ENCODE assay signal across 24 cellular contexts in the genomic region with DNA sequence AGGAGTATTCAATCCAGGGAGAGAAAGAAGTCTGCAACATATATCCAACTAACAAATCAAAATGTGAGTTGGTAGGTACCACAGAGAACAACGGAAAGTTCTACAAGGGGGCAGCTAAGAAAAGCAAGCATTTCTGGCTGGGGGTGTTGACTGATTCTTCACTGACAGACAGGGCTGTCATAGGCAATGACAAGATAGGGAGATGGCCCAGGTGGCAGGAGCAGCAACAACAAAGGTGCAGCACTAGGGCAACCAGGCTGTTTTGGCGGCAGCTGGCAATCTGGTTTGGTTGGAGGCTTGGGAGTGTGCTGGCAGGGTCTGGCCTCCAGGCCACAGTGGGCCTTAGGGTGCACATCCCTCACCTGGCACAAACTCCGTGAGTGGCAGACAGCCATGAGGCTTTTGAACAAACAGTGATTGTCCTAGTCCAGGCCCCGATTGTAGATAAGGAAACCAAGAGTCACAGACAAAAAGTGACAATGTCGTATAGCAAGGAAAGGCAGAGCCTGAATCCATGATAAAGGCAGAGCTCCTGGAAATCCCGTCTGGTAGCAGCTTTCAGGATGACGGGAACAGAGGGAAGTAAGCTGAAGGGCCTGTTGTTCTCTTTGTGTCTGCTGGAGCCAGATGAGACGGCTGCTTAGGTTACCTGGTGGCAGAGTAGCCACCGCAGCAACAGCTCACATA. TPM values are rescaled to one million over a fixed set of nuclear protein-coding genes. Genes with fewer than 3 reads are reported as not detected.
DNase-seq lines count a peak whose midpoint lies in the region; ATAC-seq and TF ChIP-seq lines count a peak whose summit lies in the region.
"Had no signal": no experiment of that assay in that cellular context is flagged by ENCODE, and none has a peak within 500 bp of the region (broad histone marks: within the 10 kb centered on the region; RNA-seq: fewer than 3 reads in every experiment).

No MANE protein-coding gene starts in this region.

- no peak overlapping the region for H3K4me3 Mint-ChIP-seq in CD4-positive, CD25-positive, alpha-beta regulatory T cell
- H3K4me3 Mint-ChIP-seq in GM23338 = no peak overlapping the region
- no peak overlapping the region for H3K4me3 Mint-ChIP-seq in effector memory CD8-positive, alpha-beta T cell
- no peak overlapping the region for H3K4me3 Mint-ChIP-seq in naive thymus-derived CD8-positive, alpha-beta T cell
- H3K4me3 Mint-ChIP-seq: activated CD4-positive, alpha-beta T cell treated with anti-CD3 and anti-CD28 coated beads for 36 hours; activated naive CD8-positive, alpha-beta T cell treated with anti-CD3 and anti-CD28 coated beads for 36 hours; stimulated activated naive CD8-positive, alpha-beta T cell treated with anti-CD3 and anti-CD28 coated beads, Interleukin-15, Interleukin-2, amounts not matched to agents 100 ng/mL and 50 ng/mL, for 24 hours; T-cell had no signal

- no peak overlapping the region for H3K4me2 ChIP-seq in GM23338
- H3K4me2 ChIP-seq: smooth muscle cell had no signal

- H3K27me3 ChIP-seq in CD4-positive, CD25-positive, alpha-beta regulatory T cell (ENCODE audit: control insufficient read depth, insufficient read depth, low read length) = no peaks in the 10 kb centered on the region
- no peaks in the 10 kb centered on the region for H3K27me3 ChIP-seq in GM23338 (ENCODE audit: insufficient read depth)
- H3K27me3 ChIP-seq: esophagus squamous epithelium, gastrocnemius medialis, tibial nerve had no signal

- POLR2A ChIA-PET in naive thymus-derived CD8-positive, alpha-beta T cell (lab: Charles Lee) = interaction anchor here (0.7 kb wide), 1 partner anchor 1387 kb away, joined by 3 read pairs; no protein-coding TSS in a partner anchor
- POLR2A ChIA-PET in RWPE1 (lab: Yijun Ruan, JAX; ENCODE audit: low non-redundant PET) = no interaction called here

- no peaks in the 10 kb centered on the region for H3K79me2 ChIP-seq in GM23338 (replicated peaks; ENCODE audit: insufficient read depth)

- no peaks in the 10 kb centered on the region for H3K27me3 Mint-ChIP-seq in CD4-positive, CD25-positive, alpha-beta regulatory T cell
- H3K27me3 Mint-ChIP-seq in GM23338 (ENCODE audit: insufficient read depth, low read depth, poor library complexity) = peaks cover 18% of the 10 kb centered on the region
- H3K27me3 Mint-ChIP-seq in effector memory CD8-positive, alpha-beta T cell = no peaks in the 10 kb centered on the region
- no peaks in the 10 kb centered on the region for H3K27me3 Mint-ChIP-seq in naive thymus-derived CD8-positive, alpha-beta T cell
- H3K27me3 Mint-ChIP-seq: activated CD4-positive, alpha-beta T cell treated with anti-CD3 and anti-CD28 coated beads for 36 hours; activated naive CD8-positive, alpha-beta T cell treated with anti-CD3 and anti-CD28 coated beads for 36 hours; stimulated activated naive CD8-positive, alpha-beta T cell treated with anti-CD3 and anti-CD28 coated beads, Interleukin-15, Interleukin-2, amounts not matched to agents 100 ng/mL and 50 ng/mL, for 24 hours; T-cell had no signal

- H3K9me3 ChIP-seq in CD4-positive, CD25-positive, alpha-beta regulatory T cell (ENCODE audit: control insufficient read depth in 2 of 2, low read length in 2 of 2) = no peaks in the 10 kb centered on the region
- H3K9me3 ChIP-seq: esophagus squamous epithelium, gastrocnemius medialis, tibial nerve had no signal

- no peak for DNase-seq in CD4-positive, CD25-positive, alpha-beta regulatory T cell
- peak; percentile 29 for DNase-seq in GM23338 (ENCODE audit: low spot score)
- no peak for DNase-seq in effector memory CD8-positive, alpha-beta T cell
- DNase-seq in naive thymus-derived CD8-positive, alpha-beta T cell = no peak
- DNase-seq in RWPE1 (ENCODE audit: low spot score) = no peak
- DNase-seq in NOMO-1 treated with dmso at 0.1 percent for 144 hours (lab: John Stamatoyannopoulos, UW; ENCODE audit: unreplicated experiment) = no peak
- no peak for DNase-seq in SKM-1 (lab: John Stamatoyannopoulos, UW; ENCODE audit: unreplicated experiment)
- DNase-seq: activated CD4-positive, alpha-beta T cell treated with anti-CD3 and anti-CD28 coated beads for 36 hours; activated naive CD8-positive, alpha-beta T cell treated with anti-CD3 and anti-CD28 coated beads for 36 hours; DMS79 treated with DMSO at 0.1 percent for 48 hours; effector memory CD4-positive, alpha-beta T cell; esophagus squamous epithelium; gastrocnemius medialis; islet precursor cell; NCI-H1105 treated with DMSO at 0.1 percent for 48 hours; NCI-H2107; NCI-H510A; SHP77; stimulated activated CD4-positive, alpha-beta T cell treated with anti-CD3 and anti-CD28 coated beads, Interleukin-2, amount 100 ng/mL, for 48 hours; T-cell had no signal

- H3F3A ChIP-seq in GM23338 (replicated peaks; ENCODE audit: low read depth) = no peaks in the 10 kb centered on the region

- no peak for ATAC-seq in CD4-positive, CD25-positive, alpha-beta regulatory T cell (ENCODE audit: low read depth in 2 of 2)
- peak; percentile 9; the same call in 2 of the 3 replicates for ATAC-seq in GM23338
- no peak for ATAC-seq in effector memory CD8-positive, alpha-beta T cell (replicated peaks)
- no peak for ATAC-seq in naive thymus-derived CD8-positive, alpha-beta T cell
- ATAC-seq: activated CD4-positive, alpha-beta T cell treated with anti-CD3 and anti-CD28 coated beads for 36 hours; gastrocnemius medialis; T-cell had no signal

- no peak overlapping the region for H3K27ac ChIP-seq in CD4-positive, CD25-positive, alpha-beta regulatory T cell (ENCODE audit: insufficient read depth, low read length, poor library complexity, severe bottlenecking)
- peak overlapping the region; percentile 78; the same call in 1 of the 2 replicates for H3K27ac ChIP-seq in GM23338 (ENCODE audit: low read depth)
- H3K27ac ChIP-seq in RWPE1 = no peak overlapping the region
- H3K27ac ChIP-seq: esophagus squamous epithelium, gastrocnemius medialis had no signal

- H4K20me1 ChIP-seq in GM23338 (replicated peaks; ENCODE audit: insufficient read depth) = no peaks in the 10 kb centered on the region

- peak overlapping the region in 2 of 3 donors; percentile 16 to 61 for H3K27ac Mint-ChIP-seq in CD4-positive, CD25-positive, alpha-beta regulatory T cell
- no peak overlapping the region for H3K27ac Mint-ChIP-seq in GM23338
- peak overlapping the region; percentile 77 to 78 for H3K27ac Mint-ChIP-seq in effector memory CD8-positive, alpha-beta T cell
- H3K27ac Mint-ChIP-seq in naive thymus-derived CD8-positive, alpha-beta T cell = peak overlapping the region in 8 of 10 donors; percentile 3 to 77 (median 50)
- H3K27ac Mint-ChIP-seq: activated CD4-positive, alpha-beta T cell treated with anti-CD3 and anti-CD28 coated beads for 36 hours; stimulated activated naive CD8-positive, alpha-beta T cell treated with anti-CD3 and anti-CD28 coated beads, Interleukin-15, Interleukin-2, amounts not matched to agents 100 ng/mL and 50 ng/mL, for 24 hours had no signal

- peaks cover 57% of the 10 kb centered on the region for H3K36me3 ChIP-seq in CD4-positive, CD25-positive, alpha-beta regulatory T cell (ENCODE audit: control insufficient read depth, insufficient read depth, low read length)
- peaks cover under 1% of the 10 kb centered on the region; the same call in 1 of the 2 replicates for H3K36me3 ChIP-seq in GM23338 (ENCODE audit: insufficient read depth)

- peaks cover 0 to 4% (median 2%) of the 10 kb centered on the region in 4 donors for H3K4me1 Mint-ChIP-seq in CD4-positive, CD25-positive, alpha-beta regulatory T cell
- peaks cover 36% of the 10 kb centered on the region for H3K4me1 Mint-ChIP-seq in GM23338
- peaks cover 5 to 8% of the 10 kb centered on the region in 2 donors for H3K4me1 Mint-ChIP-seq in effector memory CD8-positive, alpha-beta T cell (ENCODE audit: low read depth in 2 of 2)
- peaks cover 3 to 12% (median 10%) of the 10 kb centered on the region in 4 donors for H3K4me1 Mint-ChIP-seq in naive thymus-derived CD8-positive, alpha-beta T cell

- no peak overlapping the region for H3K4me3 ChIP-seq in CD4-positive, CD25-positive, alpha-beta regulatory T cell (ENCODE audit: low read depth, low read length)
- H3K4me3 ChIP-seq in GM23338 = no peak overlapping the region
- H3K4me3 ChIP-seq: esophagus squamous epithelium, gastrocnemius medialis, lung, smooth muscle cell, tibial nerve had no signal

- no peak overlapping the region for H2AFZ ChIP-seq in GM23338

- no peaks in the 10 kb centered on the region for H3K4me1 ChIP-seq in CD4-positive, CD25-positive, alpha-beta regulatory T cell (ENCODE audit: control insufficient read depth, insufficient read depth, low read length, poor library complexity, severe bottlenecking)
- H3K4me1 ChIP-seq in GM23338 (ENCODE audit: insufficient read depth) = peaks cover 24% of the 10 kb centered on the region
- H3K4me1 ChIP-seq: esophagus squamous epithelium, gastrocnemius medialis had no signal

- TF ChIP-seq CTCF in GM23338 (conservative IDR thresholded peaks at IDR 0.05; ENCODE audit: low read depth in 2 of 2) (no peak), RWPE1 (conservative IDR thresholded peaks at IDR 0.05; ENCODE audit: low read depth) (no peak)

- no peaks in the 10 kb centered on the region for H3K9me2 ChIP-seq in GM23338 (ENCODE audit: insufficient read depth)

- CTCF ChIA-PET in RWPE1 (lab: Yijun Ruan, JAX) = interaction anchor here (0.6 kb wide), 2 partner anchors 11 to 176 kb away, joined by 4 to 7 read pairs; no protein-coding TSS in a partner anchor

- H3K36me3 Mint-ChIP-seq in CD4-positive, CD25-positive, alpha-beta regulatory T cell = peaks cover 25% of the 10 kb centered on the region
- no peaks in the 10 kb centered on the region; the same call in 2 of the 3 replicates for H3K36me3 Mint-ChIP-seq in GM23338 (ENCODE audit: low read depth)
- peaks cover 16% of the 10 kb centered on the region for H3K36me3 Mint-ChIP-seq in effector memory CD8-positive, alpha-beta T cell (ENCODE audit: insufficient read depth)
- H3K36me3 Mint-ChIP-seq in naive thymus-derived CD8-positive, alpha-beta T cell = peaks cover 0 to 61% (median 4%) of the 10 kb centered on the region in 3 donors

- no peaks in the 10 kb centered on the region for H3K9me3 Mint-ChIP-seq in CD4-positive, CD25-positive, alpha-beta regulatory T cell
- H3K9me3 Mint-ChIP-seq in GM23338 = no peaks in the 10 kb centered on the region
- no peaks in the 10 kb centered on the region for H3K9me3 Mint-ChIP-seq in effector memory CD8-positive, alpha-beta T cell
- H3K9me3 Mint-ChIP-seq in naive thymus-derived CD8-positive, alpha-beta T cell = no peaks in the 10 kb centered on the region
- H3K9me3 Mint-ChIP-seq: activated naive CD8-positive, alpha-beta T cell treated with anti-CD3 and anti-CD28 coated beads for 36 hours; stimulated activated naive CD8-positive, alpha-beta T cell treated with anti-CD3 and anti-CD28 coated beads, Interleukin-15, Interleukin-2, amounts not matched to agents 100 ng/mL and 50 ng/mL, for 24 hours; T-cell had no signal

RNA-seq across cellular contexts. Expression of gene DPCD, which starts 28.4 kb away (rescaled TPM):
- total RNA-seq in CD4-positive, CD25-positive, alpha-beta regulatory T cell = not detected
- 1 to 10 TPM in 3 of 4 donors, under 1 TPM in 1; 0.99 to 1.7 (median 1.1) TPM for polyA plus RNA-seq in CD4-positive, CD25-positive, alpha-beta regulatory T cell
- total RNA-seq in GM23338 (2014; rRNA removed; shearing (Covaris generic)) = 22.5 and 48.4 TPM in 2 replicates
- 36.3 and 38.1 TPM in 2 replicates for polyA plus RNA-seq in GM23338 (2016; fragmentation: Nextera tagmentation; extraction: Ambion mirVana)
- 1 to 10 TPM in 1 of 2 experiments, under 1 TPM in 1; 0.75 to 1.4 TPM for total RNA-seq in naive thymus-derived CD8-positive, alpha-beta T cell
- polyA plus RNA-seq in naive thymus-derived CD8-positive, alpha-beta T cell = 1 to 10 TPM; 1.3 to 3.0 (median 2.4) TPM

RNA-seq across cellular contexts. Expression of gene POLL, which starts 28.5 kb away (rescaled TPM):
- total RNA-seq in CD4-positive, CD25-positive, alpha-beta regulatory T cell = 21.7 TPM
- polyA plus RNA-seq in CD4-positive, CD25-positive, alpha-beta regulatory T cell = 10 to 100 TPM; 12.6 to 16.8 (median 15.0) TPM
- 24.0 and 24.3 TPM in 2 replicates for total RNA-seq in GM23338 (2014; rRNA removed; shearing (Covaris generic))
- 17.3 and 18.2 TPM in 2 replicates for polyA plus RNA-seq in GM23338 (2016; fragmentation: Nextera tagmentation; extraction: Ambion mirVana)
- total RNA-seq in naive thymus-derived CD8-positive, alpha-beta T cell = 10 to 100 TPM; 44.0 to 48.9 TPM
- polyA plus RNA-seq in naive thymus-derived CD8-positive, alpha-beta T cell = 10 to 100 TPM; 10.6 to 16.7 (median 12.5) TPM
